Comparison of ENCODE assay signal across 8 cellular contexts in genomic region chr7:142482899-142483658, GRCh38.
DNase-seq lines count a peak whose midpoint lies in the region; ATAC-seq, FAIRE-seq and TF ChIP-seq lines count a peak whose summit lies in the region.

No MANE protein-coding gene starts in this region.

- H3K4me3 Mint-ChIP-seq in CD14-positive monocyte: peak overlapping the region in 1 of 2 donors; percentile 55

- TF ChIP-seq CTCF in CD14-positive monocyte (IDR thresholded peaks at IDR 0.05): peak; percentile 90

- intact Hi-C loops in CD14-positive monocyte (cut with micrococcal nuclease): no loop called here

- FAIRE-seq in GM12892 (lab: Jason Lieb, UNC): no peak

- H3K4me1 Mint-ChIP-seq in CD14-positive monocyte: peaks cover 45% of the 10 kb centered on the region

- DNase-seq in CD14-positive monocyte (ENCODE audit: low spot score): no peak
- DNase-seq in SW480 (ENCODE audit: low spot score): peak; percentile 40
- peak; percentile 50 for DNase-seq in amniotic epithelial cell (ENCODE audit: low read depth)
- peak; percentile 51 for DNase-seq in iPS-NIHi7 (ENCODE audit: extremely low spot score)
- peak; percentile 22 for DNase-seq in stimulated activated CD8-positive, alpha-beta memory T cell treated with anti-CD3 and anti-CD28 coated beads, Interleukin-15, amount 100 ng/mL, for 1 hour (ENCODE audit: low read depth)
- no peak for DNase-seq in GM12892 (ENCODE audit: insufficient read length)

- no peak for TF ChIP-seq POLR2A in GM12892 (IDR thresholded peaks at IDR 0.05; ENCODE audit: low read depth, low read length)

- peak overlapping the region in 2 of 7 donors; percentile 7 to 15 for H3K27ac Mint-ChIP-seq in CD14-positive monocyte

- no peaks in the 10 kb centered on the region for H3K36me3 Mint-ChIP-seq in CD14-positive monocyte

- ATAC-seq in GM18870 (IDR thresholded peaks at IDR 0.05; ENCODE audit: unreplicated experiment): peak; percentile 40
- peak; percentile 70 for ATAC-seq in HG03342 (IDR thresholded peaks at IDR 0.05; ENCODE audit: unreplicated experiment)

- no peaks in the 10 kb centered on the region for H3K27me3 Mint-ChIP-seq in CD14-positive monocyte (ENCODE audit: low read depth in 3 of 3)

- H3K9me3 Mint-ChIP-seq in CD14-positive monocyte: no peaks in the 10 kb centered on the region

Comparison
In these comparisons a context has a peak if more than half of its experiments do, and no peak if none do; other contexts are left out.
1. DNase-seq: peak in SW480 (single experiment), amniotic epithelial cell (single experiment), iPS-NIHi7 (single experiment) and stimulated activated CD8-positive, alpha-beta memory T cell treated with anti-CD3 and anti-CD28 coated beads, Interleukin-15, amount 100 ng/mL, for 1 hour (single experiment); none in CD14-positive monocyte (single experiment) and GM12892 (single experiment).